ENCODE assay signal across 1 cellular context in the genomic region with DNA sequence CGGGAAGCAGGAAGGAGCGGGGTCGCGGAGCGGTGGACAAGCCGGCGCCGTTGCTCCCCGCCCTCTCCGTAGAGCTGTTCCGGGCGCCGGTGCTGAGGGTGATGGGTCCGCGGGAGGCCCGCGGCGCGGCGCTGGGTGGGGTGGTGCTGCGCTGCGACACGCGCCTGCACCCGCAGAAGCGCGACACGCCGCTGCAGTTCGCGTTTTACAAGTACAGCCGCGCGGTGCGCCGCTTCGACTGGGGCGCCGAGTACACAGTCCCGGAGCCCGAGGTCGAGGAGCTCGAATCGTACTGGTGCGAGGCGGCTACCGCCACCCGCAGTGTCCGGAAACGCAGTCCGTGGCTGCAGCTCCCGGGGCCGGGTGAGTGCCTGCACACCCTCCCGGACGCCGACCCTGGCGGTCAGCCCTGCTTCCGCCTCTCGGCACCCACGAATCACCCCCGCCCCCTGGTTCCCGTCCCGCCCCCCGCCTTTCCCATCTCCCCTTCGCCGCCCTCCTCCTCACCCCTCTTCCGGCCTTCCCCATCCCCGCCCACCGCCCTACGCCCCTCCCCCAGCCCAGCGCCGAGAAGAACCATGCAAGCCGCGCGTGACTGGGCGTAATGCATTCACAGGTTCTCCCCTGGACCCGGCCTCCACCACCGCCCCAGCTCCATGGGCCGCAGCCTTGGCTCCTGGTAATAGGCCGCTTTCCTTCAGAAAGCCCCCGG.
TF ChIP-seq lines count a peak whose summit lies in the region.

No MANE protein-coding gene starts in this region.

TF ChIP-seq in K562, 482 proteins besides CTCF, POLR2A, EP300 and RAD21 (continued from another document and continues in another):
- TF ChIP-seq, protein P1, sequence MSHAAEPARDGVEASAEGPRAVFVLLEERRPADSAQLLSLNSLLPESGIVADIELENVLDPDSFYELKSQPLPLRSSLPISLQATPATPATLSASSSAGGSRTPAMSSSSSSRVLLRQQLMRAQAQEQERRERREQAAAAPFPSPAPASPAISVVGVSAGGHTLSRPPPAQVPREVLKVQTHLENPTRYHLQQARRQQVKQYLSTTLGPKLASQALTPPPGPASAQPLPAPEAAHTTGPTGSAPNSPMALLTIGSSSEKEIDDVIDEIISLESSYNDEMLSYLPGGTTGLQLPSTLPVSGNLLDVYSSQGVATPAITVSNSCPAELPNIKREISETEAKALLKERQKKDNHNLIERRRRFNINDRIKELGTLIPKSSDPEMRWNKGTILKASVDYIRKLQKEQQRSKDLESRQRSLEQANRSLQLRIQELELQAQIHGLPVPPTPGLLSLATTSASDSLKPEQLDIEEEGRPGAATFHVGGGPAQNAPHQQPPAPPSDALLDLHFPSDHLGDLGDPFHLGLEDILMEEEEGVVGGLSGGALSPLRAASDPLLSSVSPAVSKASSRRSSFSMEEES (CRISPR knock-in tag; IDR thresholded peaks at IDR 0.05), result no peak
- TF ChIP-seq, protein P2, sequence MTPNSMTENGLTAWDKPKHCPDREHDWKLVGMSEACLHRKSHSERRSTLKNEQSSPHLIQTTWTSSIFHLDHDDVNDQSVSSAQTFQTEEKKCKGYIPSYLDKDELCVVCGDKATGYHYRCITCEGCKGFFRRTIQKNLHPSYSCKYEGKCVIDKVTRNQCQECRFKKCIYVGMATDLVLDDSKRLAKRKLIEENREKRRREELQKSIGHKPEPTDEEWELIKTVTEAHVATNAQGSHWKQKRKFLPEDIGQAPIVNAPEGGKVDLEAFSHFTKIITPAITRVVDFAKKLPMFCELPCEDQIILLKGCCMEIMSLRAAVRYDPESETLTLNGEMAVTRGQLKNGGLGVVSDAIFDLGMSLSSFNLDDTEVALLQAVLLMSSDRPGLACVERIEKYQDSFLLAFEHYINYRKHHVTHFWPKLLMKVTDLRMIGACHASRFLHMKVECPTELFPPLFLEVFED (CRISPR knock-in tag; conservative IDR thresholded peaks at IDR 0.05), result no peak
- TF ChIP-seq RAD51 (IDR thresholded peaks at IDR 0.05; ENCODE audit: borderline replicate concordance, low read depth) (0 out of 2 replicates have a peak, but pooled peaks have one; percentile 13), CBFA2T3 (IDR thresholded peaks at IDR 0.05) (no peak), WHSC1 (IDR thresholded peaks at IDR 0.05; ENCODE audit: low read length) (no peak), DNMT1 (IDR thresholded peaks at IDR 0.05) (no peak), CHD1 (IDR thresholded peaks at IDR 0.05; ENCODE audit: low read length) (peak; percentile 72), KAT8 (IDR thresholded peaks at IDR 0.05; ENCODE audit: low read depth) (no peak), SMAD2 (IDR thresholded peaks at IDR 0.05; ENCODE audit: low read depth, low read length) (no peak), BMI1 (IDR thresholded peaks at IDR 0.05; ENCODE audit: low read length) (no peak), RB1 (IDR thresholded peaks at IDR 0.05; ENCODE audit: low read depth) (peak; percentile 61; the same call in 1 of the 2 replicates), SAP30 (IDR thresholded peaks at IDR 0.05; ENCODE audit: borderline replicate concordance, insufficient read depth, low read depth, low read length, poor library complexity, severe bottlenecking) (peak; percentile 71), ZC3H4 (CRISPR knock-in tag; IDR thresholded peaks at IDR 0.05; ENCODE audit: borderline replicate concordance) (no peak; the same call in 1 of the 2 replicates), NRF1 (conservative IDR thresholded peaks at IDR 0.05 in 1 of 2, IDR thresholded peaks at IDR 0.05 in 1 of 2) (peak; percentile 47 to 62; a peak in 3 of 4 replicates), TCF3 (CRISPR knock-in tag; IDR thresholded peaks at IDR 0.05) (no peak), FOXP1 (CRISPR knock-in tag; IDR thresholded peaks at IDR 0.05) (no peak; the same call in 1 of the 2 replicates), HDAC6 (IDR thresholded peaks at IDR 0.05; ENCODE audit: low read depth, low read length) (no peak), ZNF121 (CRISPR knock-in tag; conservative IDR thresholded peaks at IDR 0.05) (no peak), STAG1 (CRISPR knock-in tag; IDR thresholded peaks at IDR 0.05; ENCODE audit: borderline replicate concordance) (peak; percentile 76), RFX7 (CRISPR knock-in tag; IDR thresholded peaks at IDR 0.05) (no peak), HNRNPL (IDR thresholded peaks at IDR 0.05; ENCODE audit: low read depth, low read length) (0 out of 2 replicates have a peak, but pooled peaks have one; percentile 47), JUN (IDR thresholded peaks at IDR 0.05; ENCODE audit: borderline replicate concordance, low read depth, low read length) (no peak), JUN (CRISPR knock-in tag; IDR thresholded peaks at IDR 0.05; ENCODE audit: borderline replicate concordance) (peak; percentile 72; the same call in 1 of the 2 replicates), RBFOX2 (IDR thresholded peaks at IDR 0.05; ENCODE audit: low read depth, low read length) (peak; percentile 95), PML (IDR thresholded peaks at IDR 0.05; ENCODE audit: low read length) (no peak), ZNF583 (CRISPR knock-in tag; IDR thresholded peaks at IDR 0.05) (no peak), ELF1 (tag; IDR thresholded peaks at IDR 0.05) (peak; percentile 89), U2AF1 (optimal IDR thresholded peaks at IDR 0.05; ENCODE audit: low read depth, low read length) (peak; percentile 94)
- TF ChIP-seq, protein P3, sequence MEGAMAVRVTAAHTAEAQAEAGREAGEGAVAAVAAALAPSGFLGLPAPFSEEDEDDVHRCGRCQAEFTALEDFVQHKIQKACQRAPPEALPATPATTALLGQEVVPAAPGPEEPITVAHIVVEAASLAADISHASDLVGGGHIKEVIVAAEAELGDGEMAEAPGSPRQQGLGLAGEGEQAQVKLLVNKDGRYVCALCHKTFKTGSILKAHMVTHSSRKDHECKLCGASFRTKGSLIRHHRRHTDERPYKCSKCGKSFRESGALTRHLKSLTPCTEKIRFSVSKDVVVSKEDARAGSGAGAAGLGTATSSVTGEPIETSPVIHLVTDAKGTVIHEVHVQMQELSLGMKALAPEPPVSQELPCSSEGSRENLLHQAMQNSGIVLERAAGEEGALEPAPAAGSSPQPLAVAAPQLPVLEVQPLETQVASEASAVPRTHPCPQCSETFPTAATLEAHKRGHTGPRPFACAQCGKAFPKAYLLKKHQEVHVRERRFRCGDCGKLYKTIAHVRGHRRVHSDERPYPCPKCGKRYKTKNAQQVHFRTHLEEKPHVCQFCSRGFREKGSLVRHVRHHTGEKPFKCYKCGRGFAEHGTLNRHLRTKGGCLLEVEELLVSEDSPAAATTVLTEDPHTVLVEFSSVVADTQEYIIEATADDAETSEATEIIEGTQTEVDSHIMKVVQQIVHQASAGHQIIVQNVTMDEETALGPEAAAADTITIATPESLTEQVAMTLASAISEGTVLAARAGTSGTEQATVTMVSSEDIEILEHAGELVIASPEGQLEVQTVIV (CRISPR knock-in tag; IDR thresholded peaks at IDR 0.05; ENCODE audit: borderline replicate concordance), result no peak
- TF ChIP-seq, protein P4, sequence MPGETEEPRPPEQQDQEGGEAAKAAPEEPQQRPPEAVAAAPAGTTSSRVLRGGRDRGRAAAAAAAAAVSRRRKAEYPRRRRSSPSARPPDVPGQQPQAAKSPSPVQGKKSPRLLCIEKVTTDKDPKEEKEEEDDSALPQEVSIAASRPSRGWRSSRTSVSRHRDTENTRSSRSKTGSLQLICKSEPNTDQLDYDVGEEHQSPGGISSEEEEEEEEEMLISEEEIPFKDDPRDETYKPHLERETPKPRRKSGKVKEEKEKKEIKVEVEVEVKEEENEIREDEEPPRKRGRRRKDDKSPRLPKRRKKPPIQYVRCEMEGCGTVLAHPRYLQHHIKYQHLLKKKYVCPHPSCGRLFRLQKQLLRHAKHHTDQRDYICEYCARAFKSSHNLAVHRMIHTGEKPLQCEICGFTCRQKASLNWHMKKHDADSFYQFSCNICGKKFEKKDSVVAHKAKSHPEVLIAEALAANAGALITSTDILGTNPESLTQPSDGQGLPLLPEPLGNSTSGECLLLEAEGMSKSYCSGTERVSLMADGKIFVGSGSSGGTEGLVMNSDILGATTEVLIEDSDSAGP (CRISPR knock-in tag; IDR thresholded peaks at IDR 0.05), result peak; percentile 72
- TF ChIP-seq, protein P5, sequence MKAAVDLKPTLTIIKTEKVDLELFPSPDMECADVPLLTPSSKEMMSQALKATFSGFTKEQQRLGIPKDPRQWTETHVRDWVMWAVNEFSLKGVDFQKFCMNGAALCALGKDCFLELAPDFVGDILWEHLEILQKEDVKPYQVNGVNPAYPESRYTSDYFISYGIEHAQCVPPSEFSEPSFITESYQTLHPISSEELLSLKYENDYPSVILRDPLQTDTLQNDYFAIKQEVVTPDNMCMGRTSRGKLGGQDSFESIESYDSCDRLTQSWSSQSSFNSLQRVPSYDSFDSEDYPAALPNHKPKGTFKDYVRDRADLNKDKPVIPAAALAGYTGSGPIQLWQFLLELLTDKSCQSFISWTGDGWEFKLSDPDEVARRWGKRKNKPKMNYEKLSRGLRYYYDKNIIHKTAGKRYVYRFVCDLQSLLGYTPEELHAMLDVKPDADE (conservative IDR thresholded peaks at IDR 0.05; ENCODE audit: control insufficient read depth, low read depth, low read length), result peak; percentile 63
- TF ChIP-seq, protein P6, sequence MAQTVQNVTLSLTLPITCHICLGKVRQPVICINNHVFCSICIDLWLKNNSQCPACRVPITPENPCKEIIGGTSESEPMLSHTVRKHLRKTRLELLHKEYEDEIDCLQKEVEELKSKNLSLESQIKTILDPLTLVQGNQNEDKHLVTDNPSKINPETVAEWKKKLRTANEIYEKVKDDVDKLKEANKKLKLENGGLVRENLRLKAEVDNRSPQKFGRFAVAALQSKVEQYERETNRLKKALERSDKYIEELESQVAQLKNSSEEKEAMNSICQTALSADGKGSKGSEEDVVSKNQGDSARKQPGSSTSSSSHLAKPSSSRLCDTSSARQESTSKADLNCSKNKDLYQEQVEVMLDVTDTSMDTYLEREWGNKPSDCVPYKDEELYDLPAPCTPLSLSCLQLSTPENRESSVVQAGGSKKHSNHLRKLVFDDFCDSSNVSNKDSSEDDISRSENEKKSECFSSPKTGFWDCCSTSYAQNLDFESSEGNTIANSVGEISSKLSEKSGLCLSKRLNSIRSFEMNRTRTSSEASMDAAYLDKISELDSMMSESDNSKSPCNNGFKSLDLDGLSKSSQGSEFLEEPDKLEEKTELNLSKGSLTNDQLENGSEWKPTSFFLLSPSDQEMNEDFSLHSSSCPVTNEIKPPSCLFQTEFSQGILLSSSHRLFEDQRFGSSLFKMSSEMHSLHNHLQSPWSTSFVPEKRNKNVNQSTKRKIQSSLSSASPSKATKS (CRISPR knock-in tag; IDR thresholded peaks at IDR 0.05), result no peak
- TF ChIP-seq, protein P7, sequence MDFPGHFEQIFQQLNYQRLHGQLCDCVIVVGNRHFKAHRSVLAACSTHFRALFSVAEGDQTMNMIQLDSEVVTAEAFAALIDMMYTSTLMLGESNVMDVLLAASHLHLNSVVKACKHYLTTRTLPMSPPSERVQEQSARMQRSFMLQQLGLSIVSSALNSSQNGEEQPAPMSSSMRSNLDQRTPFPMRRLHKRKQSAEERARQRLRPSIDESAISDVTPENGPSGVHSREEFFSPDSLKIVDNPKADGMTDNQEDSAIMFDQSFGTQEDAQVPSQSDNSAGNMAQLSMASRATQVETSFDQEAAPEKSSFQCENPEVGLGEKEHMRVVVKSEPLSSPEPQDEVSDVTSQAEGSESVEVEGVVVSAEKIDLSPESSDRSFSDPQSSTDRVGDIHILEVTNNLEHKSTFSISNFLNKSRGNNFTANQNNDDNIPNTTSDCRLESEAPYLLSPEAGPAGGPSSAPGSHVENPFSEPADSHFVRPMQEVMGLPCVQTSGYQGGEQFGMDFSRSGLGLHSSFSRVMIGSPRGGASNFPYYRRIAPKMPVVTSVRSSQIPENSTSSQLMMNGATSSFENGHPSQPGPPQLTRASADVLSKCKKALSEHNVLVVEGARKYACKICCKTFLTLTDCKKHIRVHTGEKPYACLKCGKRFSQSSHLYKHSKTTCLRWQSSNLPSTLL (IDR thresholded peaks at IDR 0.05), result no peak
- TF ChIP-seq, protein P8, sequence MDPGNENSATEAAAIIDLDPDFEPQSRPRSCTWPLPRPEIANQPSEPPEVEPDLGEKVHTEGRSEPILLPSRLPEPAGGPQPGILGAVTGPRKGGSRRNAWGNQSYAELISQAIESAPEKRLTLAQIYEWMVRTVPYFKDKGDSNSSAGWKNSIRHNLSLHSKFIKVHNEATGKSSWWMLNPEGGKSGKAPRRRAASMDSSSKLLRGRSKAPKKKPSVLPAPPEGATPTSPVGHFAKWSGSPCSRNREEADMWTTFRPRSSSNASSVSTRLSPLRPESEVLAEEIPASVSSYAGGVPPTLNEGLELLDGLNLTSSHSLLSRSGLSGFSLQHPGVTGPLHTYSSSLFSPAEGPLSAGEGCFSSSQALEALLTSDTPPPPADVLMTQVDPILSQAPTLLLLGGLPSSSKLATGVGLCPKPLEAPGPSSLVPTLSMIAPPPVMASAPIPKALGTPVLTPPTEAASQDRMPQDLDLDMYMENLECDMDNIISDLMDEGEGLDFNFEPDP (CRISPR knock-in tag; IDR thresholded peaks at IDR 0.05), result peak; percentile 27; the same call in 1 of the 2 replicates
- TF ChIP-seq, protein P9, sequence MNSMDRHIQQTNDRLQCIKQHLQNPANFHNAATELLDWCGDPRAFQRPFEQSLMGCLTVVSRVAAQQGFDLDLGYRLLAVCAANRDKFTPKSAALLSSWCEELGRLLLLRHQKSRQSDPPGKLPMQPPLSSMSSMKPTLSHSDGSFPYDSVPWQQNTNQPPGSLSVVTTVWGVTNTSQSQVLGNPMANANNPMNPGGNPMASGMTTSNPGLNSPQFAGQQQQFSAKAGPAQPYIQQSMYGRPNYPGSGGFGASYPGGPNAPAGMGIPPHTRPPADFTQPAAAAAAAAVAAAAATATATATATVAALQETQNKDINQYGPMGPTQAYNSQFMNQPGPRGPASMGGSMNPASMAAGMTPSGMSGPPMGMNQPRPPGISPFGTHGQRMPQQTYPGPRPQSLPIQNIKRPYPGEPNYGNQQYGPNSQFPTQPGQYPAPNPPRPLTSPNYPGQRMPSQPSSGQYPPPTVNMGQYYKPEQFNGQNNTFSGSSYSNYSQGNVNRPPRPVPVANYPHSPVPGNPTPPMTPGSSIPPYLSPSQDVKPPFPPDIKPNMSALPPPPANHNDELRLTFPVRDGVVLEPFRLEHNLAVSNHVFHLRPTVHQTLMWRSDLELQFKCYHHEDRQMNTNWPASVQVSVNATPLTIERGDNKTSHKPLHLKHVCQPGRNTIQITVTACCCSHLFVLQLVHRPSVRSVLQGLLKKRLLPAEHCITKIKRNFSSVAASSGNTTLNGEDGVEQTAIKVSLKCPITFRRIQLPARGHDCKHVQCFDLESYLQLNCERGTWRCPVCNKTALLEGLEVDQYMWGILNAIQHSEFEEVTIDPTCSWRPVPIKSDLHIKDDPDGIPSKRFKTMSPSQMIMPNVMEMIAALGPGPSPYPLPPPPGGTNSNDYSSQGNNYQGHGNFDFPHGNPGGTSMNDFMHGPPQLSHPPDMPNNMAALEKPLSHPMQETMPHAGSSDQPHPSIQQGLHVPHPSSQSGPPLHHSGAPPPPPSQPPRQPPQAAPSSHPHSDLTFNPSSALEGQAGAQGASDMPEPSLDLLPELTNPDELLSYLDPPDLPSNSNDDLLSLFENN (IDR thresholded peaks at IDR 0.05; ENCODE audit: low read depth in 2 of 2, low read length in 2 of 2), result no peak
- TF ChIP-seq, protein P10, sequence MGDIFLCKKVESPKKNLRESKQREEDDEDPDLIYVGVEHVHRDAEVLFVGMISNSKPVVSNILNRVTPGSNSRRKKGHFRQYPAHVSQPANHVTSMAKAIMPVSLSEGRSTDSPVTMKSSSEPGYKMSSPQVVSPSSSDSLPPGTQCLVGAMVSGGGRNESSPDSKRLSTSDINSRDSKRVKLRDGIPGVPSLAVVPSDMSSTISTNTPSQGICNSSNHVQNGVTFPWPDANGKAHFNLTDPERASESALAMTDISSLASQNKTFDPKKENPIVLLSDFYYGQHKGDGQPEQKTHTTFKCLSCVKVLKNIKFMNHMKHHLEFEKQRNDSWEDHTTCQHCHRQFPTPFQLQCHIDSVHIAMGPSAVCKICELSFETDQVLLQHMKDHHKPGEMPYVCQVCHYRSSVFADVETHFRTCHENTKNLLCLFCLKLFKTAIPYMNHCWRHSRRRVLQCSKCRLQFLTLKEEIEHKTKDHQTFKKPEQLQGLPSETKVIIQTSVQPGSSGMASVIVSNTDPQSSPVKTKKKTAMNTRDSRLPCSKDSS (IDR thresholded peaks at IDR 0.05; ENCODE audit: low read depth, partially characterized antibody), result no peak
